In genomic region chr16:4339909-4340308, GRCh38 we compare ENCODE assay signal across 13 cellular contexts. TPM values are rescaled to one million over a fixed set of nuclear protein-coding genes. Genes with fewer than 3 reads are reported as not detected.
DNase-seq lines count a peak whose midpoint lies in the region; ATAC-seq and TF ChIP-seq lines count a peak whose summit lies in the region.
"Had no signal": no experiment of that assay in that cellular context is flagged by ENCODE, and none has a peak within 500 bp of the region (broad histone marks: within the 10 kb centered on the region; RNA-seq: fewer than 3 reads in every experiment).

No MANE protein-coding gene starts in this region.

- H2AFZ ChIP-seq in osteoblast (ENCODE audit: low read length) = no peak overlapping the region

- no peak overlapping the region for H3K4me3 Mint-ChIP-seq in immature natural killer cell
- H3K4me3 Mint-ChIP-seq: activated naive CD4-positive, alpha-beta T cell treated with anti-CD3 and anti-CD28 coated beads, Interleukin-2, amount 10 ng/mL, durations not matched to agents 7 days and 5 days had no signal

- H3K27me3 ChIP-seq in osteoblast (ENCODE audit: insufficient read depth, low read length) = no peaks in the 10 kb centered on the region

- POLR2A ChIA-PET in HEK293 (lab: Yijun Ruan, JAX) (interaction anchor here (0.7 kb wide), 1 partner anchor 23 kb away, joined by 5 read pairs; no protein-coding TSS in a partner anchor), GM10248 (lab: Yijun Ruan, JAX) (no interaction called here)

- no peaks in the 10 kb centered on the region for H3K9me3 ChIP-seq in HEK293 (ENCODE audit: control insufficient read depth, insufficient read depth, low read depth, low read length)
- no peaks in the 10 kb centered on the region for H3K9me3 ChIP-seq in osteoblast (ENCODE audit: low read depth, low read length)
- H3K9me3 ChIP-seq: prostate gland had no signal

- H3K4me1 ChIP-seq in HEK293 (ENCODE audit: control insufficient read depth, insufficient read depth, low read length) (peaks cover 2% of the 10 kb centered on the region; the same call in 1 of the 2 replicates), osteoblast (ENCODE audit: insufficient read depth, low read length) (peaks cover 7% of the 10 kb centered on the region)
- H3K4me1 ChIP-seq: prostate gland had no signal

- H3K27ac ChIP-seq in HEK293 (ENCODE audit: extremely low read depth, low read depth, low read length) = 0 out of 2 replicates have a peak overlapping the region, but pooled peaks have one; percentile 2
- no peak overlapping the region for H3K27ac ChIP-seq in osteoblast (ENCODE audit: low read depth, low read length)
- H3K27ac ChIP-seq: prostate gland had no signal

- CTCF ChIA-PET in HEK293 (lab: Yijun Ruan, JAX) = interaction anchor here (0.7 to 2.9 kb wide), 7 partner anchors 8 to 410 kb away, joined by 3 to 22 read pairs (median 4); no protein-coding TSS in a partner anchor
- CTCF ChIA-PET in GM10248 (lab: Yijun Ruan, JAX) = interaction anchor here (1.1 to 4.5 kb wide), 6 partner anchors 9 to 86 kb away, joined by 3 to 30 read pairs (median 4); no protein-coding TSS in a partner anchor

- H3K4me1 Mint-ChIP-seq in immature natural killer cell = peaks cover 4 to 9% of the 10 kb centered on the region in 2 donors
- H3K4me1 Mint-ChIP-seq: activated naive CD4-positive, alpha-beta T cell treated with anti-CD3 and anti-CD28 coated beads, Interleukin-2, amount 10 ng/mL, durations not matched to agents 7 days and 5 days had no signal

- H3K36me3 Mint-ChIP-seq in immature natural killer cell = no peaks in the 10 kb centered on the region
- H3K36me3 Mint-ChIP-seq: activated naive CD4-positive, alpha-beta T cell treated with anti-CD3 and anti-CD28 coated beads, Interleukin-2, amount 10 ng/mL, durations not matched to agents 7 days and 5 days had no signal

- H3K36me3 ChIP-seq in HEK293 (ENCODE audit: control insufficient read depth in 2 of 2, insufficient read depth in 1 of 2, low read length in 2 of 2) (peaks cover 0 to 49% of the 10 kb centered on the region in 2 experiments; a peak in 2 of 3 replicates), osteoblast (ENCODE audit: insufficient read depth, low read length) (peaks cover 34% of the 10 kb centered on the region)
- H3K36me3 ChIP-seq: prostate gland had no signal

- H3K4me3 ChIP-seq in HEK293 (ENCODE audit: low read depth, low read length) = no peak overlapping the region
- H3K4me3 ChIP-seq in fibroblast of villous mesenchyme (ENCODE audit: low read depth, low read length) = no peak overlapping the region
- no peak overlapping the region for H3K4me3 ChIP-seq in osteoblast (ENCODE audit: insufficient read depth, low read length)
- H3K4me3 ChIP-seq: prostate gland had no signal

- DNase-seq in NCI-H2171 treated with DMSO at 0.1 percent for 48 hours (lab: John Stamatoyannopoulos, UW) (peak; percentile 52), fibroblast of villous mesenchyme (ENCODE audit: low read depth) (peak; percentile 81), osteoblast (ENCODE audit: insufficient read length, low spot score, missing footprints) (peak; percentile 86), immature natural killer cell (no peak), GM10248 (ENCODE audit: extremely low spot score) (no peak)
- DNase-seq: activated CD4-positive, alpha-beta T cell treated with anti-CD3 and anti-CD28 coated beads, Interleukin-2, amount 50 U/mL, for 48 hours; activated naive CD4-positive, alpha-beta T cell treated with anti-CD3 and anti-CD28 coated beads, Interleukin-2, amount 10 ng/mL, durations not matched to agents 7 days and 5 days; DND-41; NK-92 treated with Interleukin-12 subunit alpha and Interleukin-12 subunit beta, amount 100 ng/mL, for 24 hours; stimulated activated CD4-positive, alpha-beta T cell treated with anti-CD3 and anti-CD28 coated beads, Interleukin-4, amount 100 ng/mL, for 4 hours had no signal

- peaks cover 0 to 2% (median 0%) of the 10 kb centered on the region in 3 donors for H3K27me3 Mint-ChIP-seq in immature natural killer cell (ENCODE audit: low read depth in 3 of 3)
- H3K27me3 Mint-ChIP-seq: activated naive CD4-positive, alpha-beta T cell treated with anti-CD3 and anti-CD28 coated beads, Interleukin-2, amount 10 ng/mL, durations not matched to agents 7 days and 5 days had no signal

- H3K79me2 ChIP-seq in osteoblast (ENCODE audit: insufficient read depth, low read length) = peaks cover 49% of the 10 kb centered on the region

- no peak overlapping the region for H3K4me2 ChIP-seq in osteoblast (ENCODE audit: insufficient read depth, low read length)

- no peak for ATAC-seq in HG03342 (IDR thresholded peaks at IDR 0.05; ENCODE audit: unreplicated experiment)

- peaks cover 17% of the 10 kb centered on the region for H4K20me1 ChIP-seq in osteoblast (ENCODE audit: insufficient read depth, low read length)

- H3K27ac Mint-ChIP-seq in immature natural killer cell = no peak overlapping the region
- H3K27ac Mint-ChIP-seq: activated naive CD4-positive, alpha-beta T cell treated with anti-CD3 and anti-CD28 coated beads, Interleukin-2, amount 10 ng/mL, durations not matched to agents 7 days and 5 days had no signal

- no peaks in the 10 kb centered on the region for H3K9me3 Mint-ChIP-seq in immature natural killer cell
- H3K9me3 Mint-ChIP-seq: activated naive CD4-positive, alpha-beta T cell treated with anti-CD3 and anti-CD28 coated beads, Interleukin-2, amount 10 ng/mL, durations not matched to agents 7 days and 5 days had no signal

- peak; percentile 35; the same call in 1 of the 2 replicates for TF ChIP-seq CTCF in HEK293 (tag by site-specific recombination; IDR thresholded peaks at IDR 0.05)
- TF ChIP-seq CTCF in fibroblast of villous mesenchyme (IDR thresholded peaks at IDR 0.05; ENCODE audit: insufficient read depth, low read depth, low read length) = peak; percentile 38
- no peak for TF ChIP-seq CTCF in osteoblast (IDR thresholded peaks at IDR 0.05; ENCODE audit: extremely low read depth, low read depth, low read length)
- TF ChIP-seq CTCF in GM10248 (IDR thresholded peaks at IDR 0.05; ENCODE audit: control extremely low read depth, extremely low read depth, low read depth, missing control alignments) = no peak

TF ChIP-seq in HEK293, 187 proteins besides CTCF, POLR2A, EP300 and RAD21 (continues in another document):
- TF ChIP-seq OSR2 (tag by site-specific recombination; IDR thresholded peaks at IDR 0.05) (peak; percentile 83), ZFHX2 (tag by site-specific recombination; conservative IDR thresholded peaks at IDR 0.05) (peak; percentile 51), ZNF280C (tag by site-specific recombination; IDR thresholded peaks at IDR 0.05) (no peak), ZNF341 (tag by site-specific recombination; IDR thresholded peaks at IDR 0.05; ENCODE audit: low read depth) (peak; percentile 88), BCL11A (tag by site-specific recombination; IDR thresholded peaks at IDR 0.05; ENCODE audit: low read depth) (no peak), ZNF707 (tag by site-specific recombination; IDR thresholded peaks at IDR 0.05) (no peak), ZNF449 (tag by site-specific recombination; IDR thresholded peaks at IDR 0.05) (no peak)
- TF ChIP-seq, protein P1, sequence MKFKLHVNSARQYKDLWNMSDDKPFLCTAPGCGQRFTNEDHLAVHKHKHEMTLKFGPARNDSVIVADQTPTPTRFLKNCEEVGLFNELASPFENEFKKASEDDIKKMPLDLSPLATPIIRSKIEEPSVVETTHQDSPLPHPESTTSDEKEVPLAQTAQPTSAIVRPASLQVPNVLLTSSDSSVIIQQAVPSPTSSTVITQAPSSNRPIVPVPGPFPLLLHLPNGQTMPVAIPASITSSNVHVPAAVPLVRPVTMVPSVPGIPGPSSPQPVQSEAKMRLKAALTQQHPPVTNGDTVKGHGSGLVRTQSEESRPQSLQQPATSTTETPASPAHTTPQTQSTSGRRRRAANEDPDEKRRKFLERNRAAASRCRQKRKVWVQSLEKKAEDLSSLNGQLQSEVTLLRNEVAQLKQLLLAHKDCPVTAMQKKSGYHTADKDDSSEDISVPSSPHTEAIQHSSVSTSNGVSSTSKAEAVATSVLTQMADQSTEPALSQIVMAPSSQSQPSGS (tag by site-specific recombination; IDR thresholded peaks at IDR 0.05; ENCODE audit: low read depth) = no peak

RNA-seq across cellular contexts. Expression of gene PAM16, which starts 11.2 kb away (rescaled TPM):
- 19.9 and 23.5 TPM in 2 replicates for total RNA-seq in fibroblast of villous mesenchyme
- 17.4 and 18.6 TPM in 2 replicates for total RNA-seq in osteoblast
- 10 to 100 TPM; 32.9 to 61.6 (median 36.3) TPM for polyA plus RNA-seq in immature natural killer cell

RNA-seq across cellular contexts. Expression of gene GLIS2, which starts 24.0 kb away (rescaled TPM):
- total RNA-seq in fibroblast of villous mesenchyme (4.3 and 4.8 TPM in 2 replicates), osteoblast (5.0 and 5.4 TPM in 2 replicates)
- polyA plus RNA-seq in immature natural killer cell = not detected

RNA-seq across cellular contexts. Expression of gene VASN, which starts 31.7 kb away (rescaled TPM):
- 133 and 180 TPM in 2 replicates for total RNA-seq in fibroblast of villous mesenchyme
- total RNA-seq in osteoblast = 202 and 217 TPM in 2 replicates
- under 1 TPM in 2 of 3 donors, not detected in 1; 0.07 to 0.20 TPM for polyA plus RNA-seq in immature natural killer cell

Comparison
In these comparisons a context has a peak if more than half of its experiments do, and no peak if none do; other contexts are left out.
1. CTCF ChIP-seq: peak in HEK293 (single experiment) and fibroblast of villous mesenchyme (single experiment); none in osteoblast (single experiment) and GM10248 (single experiment).
2. DNase-seq: peak in NCI-H2171 treated with DMSO at 0.1 percent for 48 hours (single experiment), fibroblast of villous mesenchyme (single experiment) and osteoblast (single experiment); none in immature natural killer cell (0 of 3) and GM10248 (single experiment).